In genomic region chr22:32796865-32797573, GRCh38 we compare ENCODE assay signal across 8 cellular contexts. TPM values are rescaled to one million over a fixed set of nuclear protein-coding genes. Genes with fewer than 3 reads are reported as not detected.
DNase-seq lines count a peak whose midpoint lies in the region; ATAC-seq and TF ChIP-seq lines count a peak whose summit lies in the region.

No MANE protein-coding gene starts in this region.

- no peak for TF ChIP-seq POLR2A in NB4 (IDR thresholded peaks at IDR 0.05; ENCODE audit: extremely low read depth, insufficient read length)

- peaks cover 0 to 15% (median 6%) of the 10 kb centered on the region in 4 donors for H3K4me1 ChIP-seq in liver (ENCODE audit: control insufficient read depth in 4 of 4, insufficient read depth in 4 of 4, low read length in 3 of 4)

- DNase-seq in ELR (ENCODE audit: low read depth) (peak; percentile 86), NB4 (ENCODE audit: low read depth) (peak; percentile 67), choroid plexus epithelial cell (ENCODE audit: low read depth) (peak; percentile 80), NCI-H1436 treated with DMSO at 0.1 percent for 48 hours (lab: John Stamatoyannopoulos, UW) (no peak)
- peak; percentile 40 to 50 for DNase-seq in activated CD4-positive, alpha-beta T cell treated with anti-CD3 and anti-CD28 coated beads for 4 hours
- peak; percentile 22 to 24 (median 24) for DNase-seq in stimulated activated CD4-positive, alpha-beta T cell treated with anti-CD3 and anti-CD28 coated beads, TNF-alpha, amount 100 ng/mL, for 4 hours (ENCODE audit: low read depth in 3 of 3)

- no peak for ATAC-seq in GM19397 (IDR thresholded peaks at IDR 0.05; ENCODE audit: unreplicated experiment)

- H3K27ac ChIP-seq in liver (ENCODE audit: low read depth in 1 of 2, low read length in 2 of 2), result no peak overlapping the region

- no peaks in the 10 kb centered on the region for H3K36me3 ChIP-seq in liver (ENCODE audit: control insufficient read depth in 4 of 4, insufficient read depth in 3 of 4, low read depth in 1 of 4, low read length in 3 of 4)

- H3K27me3 ChIP-seq in liver (ENCODE audit: control insufficient read depth in 4 of 4, insufficient read depth in 4 of 4, low read length in 3 of 4), result no peaks in the 10 kb centered on the region

- TF ChIP-seq CTCF in NB4 (IDR thresholded peaks at IDR 0.05; ENCODE audit: low read depth, low read length), result peak; percentile 89
- peak; percentile 98 for TF ChIP-seq CTCF in choroid plexus epithelial cell (conservative IDR thresholded peaks at IDR 0.05; ENCODE audit: low read depth, low read length)
- peak; percentile 95 for TF ChIP-seq CTCF in liver (IDR thresholded peaks at IDR 0.05; ENCODE audit: low read depth, low read length, missing input control)

- peak; percentile 97 to 99 for TF ChIP-seq RAD21 in liver (IDR thresholded peaks at IDR 0.05)

- no peaks in the 10 kb centered on the region for H3K9me3 ChIP-seq in liver (ENCODE audit: control insufficient read depth in 4 of 4, low read length in 3 of 4)

- no peak overlapping the region for H3K4me3 ChIP-seq in NB4 (ENCODE audit: low read depth, low read length)
- no peak overlapping the region for H3K4me3 ChIP-seq in choroid plexus epithelial cell (ENCODE audit: low read depth, low read length)
- no peak overlapping the region for H3K4me3 ChIP-seq in liver (ENCODE audit: low read depth in 1 of 3, low read length in 3 of 3)

- WGBS in liver, result 12% methylated on average over 17 of the region's 17 CpGs

- H3K9ac ChIP-seq in liver (ENCODE audit: low read depth in 1 of 2, low read length in 2 of 2), result no peak overlapping the region

TF ChIP-seq in liver, 16 proteins besides CTCF, POLR2A, EP300 and RAD21:
- no peak for TF ChIP-seq NR2F2 (IDR thresholded peaks at IDR 0.05)
- TF ChIP-seq RXRA (IDR thresholded peaks at IDR 0.05), result peak in 1 of 2 donors; percentile 28

RNA-seq across cellular contexts. Expression of gene TIMP3, which starts 4.5 kb away (rescaled TPM):
- 10 to 100 TPM; 28.0 to 44.0 TPM for total RNA-seq in liver
- 10 to 100 TPM; 30.7 to 31.7 TPM for polyA plus RNA-seq in liver
